9 cellular contexts compared by ENCODE assay signal in the genomic region with DNA sequence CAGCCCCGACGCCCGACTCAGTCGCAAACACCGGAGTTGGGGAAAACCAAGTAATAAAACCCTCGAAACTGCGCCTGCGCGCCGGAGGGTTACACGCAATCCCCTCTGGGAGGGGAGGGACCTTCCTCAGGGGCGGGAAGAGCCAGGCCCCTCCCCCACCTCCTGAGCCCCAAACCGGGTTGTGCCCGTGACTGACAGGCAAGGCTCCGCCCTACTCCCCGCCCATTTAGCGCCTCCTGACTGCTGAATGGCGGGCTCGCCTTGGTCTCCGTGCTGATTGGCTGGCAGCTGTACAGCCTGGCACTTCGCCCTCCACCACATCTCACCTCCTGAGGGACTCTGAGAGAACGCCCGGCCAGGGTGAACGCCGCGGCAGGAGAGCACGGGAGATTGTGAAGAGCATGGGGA. TPM values are rescaled to one million over a fixed set of nuclear protein-coding genes. Genes with fewer than 3 reads are reported as not detected.
DNase-seq lines count a peak whose midpoint lies in the region; ATAC-seq and TF ChIP-seq lines count a peak whose summit lies in the region.
"Had no signal": no experiment of that assay in that cellular context is flagged by ENCODE, and none has a peak within 500 bp of the region (broad histone marks: within the 10 kb centered on the region; RNA-seq: fewer than 3 reads in every experiment).

Gene PRDM9 (plus strand): TSS at position 332 of the 408 bp plus-strand sequence. CDS start 1,425 bp downstream, outside the sequence.

- no peak within 1 kb of the TSS for H3K4me3 ChIP-seq in SJCRH30

- H3K36me3 ChIP-seq in SJCRH30: no peaks in the 10 kb centered on the region

- POLR2A ChIA-PET in WTC11 (lab: Charles Lee): no interaction called here

- TF ChIP-seq CTCF in WTC11 (IDR thresholded peaks at IDR 0.05): no peak

- H3K27me3 ChIP-seq in SJCRH30: no peaks in the 10 kb centered on the region

- no peaks in the 10 kb centered on the region for H3K4me1 ChIP-seq in SJCRH30

- peaks cover 5% of the 10 kb centered on the region; the same call in 1 of the 2 replicates for H3K36me3 Mint-ChIP-seq in WTC11

- peak within 1 kb of the TSS in 1 of 2 donors; percentile 50 for H3K4me3 Mint-ChIP-seq in stimulated activated naive CD8-positive, alpha-beta T cell treated with anti-CD3 and anti-CD28 coated beads, Interleukin-15, amount 100 ng/mL, for 72 hours
- H3K4me3 Mint-ChIP-seq in WTC11: peak within 1 kb of the TSS; percentile 76

- ATAC-seq in stimulated activated naive CD8-positive, alpha-beta T cell treated with anti-CD3 and anti-CD28 coated beads, Interleukin-15, amount 100 ng/mL, for 72 hours: peak; percentile 70
- no peak for ATAC-seq in stimulated activated naive CD8-positive, alpha-beta T cell treated with anti-CD3 and anti-CD28 coated beads, Interleukin-15, Interleukin-2, amounts not matched to agents 100 U/mL and 50 U/mL, for 24 hours
- ATAC-seq in WTC11: peak; percentile 92
- peak; percentile 95 for ATAC-seq in left lobe of liver
- no peak for ATAC-seq in GM19023 (IDR thresholded peaks at IDR 0.05; ENCODE audit: unreplicated experiment)
- ATAC-seq in GM19463 (IDR thresholded peaks at IDR 0.05; ENCODE audit: unreplicated experiment): no peak
- no peak for ATAC-seq in GM18907 (IDR thresholded peaks at IDR 0.05; ENCODE audit: unreplicated experiment)

- H3K27me3 Mint-ChIP-seq in stimulated activated naive CD8-positive, alpha-beta T cell treated with anti-CD3 and anti-CD28 coated beads, Interleukin-15, amount 100 ng/mL, for 72 hours: no peaks in the 10 kb centered on the region
- H3K27me3 Mint-ChIP-seq in WTC11 (ENCODE audit: low read depth): peaks cover 16% of the 10 kb centered on the region

- peak within 1 kb of the TSS in 1 of 2 donors; percentile 27 for H3K27ac Mint-ChIP-seq in stimulated activated naive CD8-positive, alpha-beta T cell treated with anti-CD3 and anti-CD28 coated beads, Interleukin-15, amount 100 ng/mL, for 72 hours
- peak within 1 kb of the TSS; percentile 88 for H3K27ac Mint-ChIP-seq in WTC11

- H3K4me1 Mint-ChIP-seq in stimulated activated naive CD8-positive, alpha-beta T cell treated with anti-CD3 and anti-CD28 coated beads, Interleukin-15, amount 100 ng/mL, for 72 hours: no peaks in the 10 kb centered on the region
- no peaks in the 10 kb centered on the region for H3K4me1 Mint-ChIP-seq in WTC11

- DNase-seq in stimulated activated naive CD8-positive, alpha-beta T cell treated with anti-CD3 and anti-CD28 coated beads, Interleukin-15, amount 100 ng/mL, for 72 hours: peak in 1 of 2 donors; percentile 18
- DNase-seq in stimulated activated naive CD8-positive, alpha-beta T cell treated with anti-CD3 and anti-CD28 coated beads, Interleukin-15, Interleukin-2, amounts not matched to agents 100 U/mL and 50 U/mL, for 24 hours: no peak
- DNase-seq in WTC11 (ENCODE audit: low spot score) (peak; percentile 88), left lobe of liver (ENCODE audit: low spot score) (peak; percentile 85), SJCRH30 (no peak)

- no peak within 1 kb of the TSS for H3K27ac ChIP-seq in SJCRH30
- H3K27ac ChIP-seq: epithelial cell of prostate had no signal

- peaks cover 14 to 46% of the 10 kb centered on the region in 2 donors for H3K9me3 Mint-ChIP-seq in stimulated activated naive CD8-positive, alpha-beta T cell treated with anti-CD3 and anti-CD28 coated beads, Interleukin-15, amount 100 ng/mL, for 72 hours
- peaks cover 25% of the 10 kb centered on the region for H3K9me3 Mint-ChIP-seq in WTC11

- CTCF ChIA-PET in WTC11 (lab: Charles Lee): interaction anchor here (0.8 to 1.3 kb wide), 3 partner anchors 155 to 299 kb away, joined by 4 to 6 read pairs (median 5); no protein-coding TSS in a partner anchor

- H3K9me3 ChIP-seq in SJCRH30 (replicated peaks): no peaks in the 10 kb centered on the region

TF ChIP-seq in WTC11, 78 proteins besides CTCF, POLR2A, EP300 and RAD21:
- peak; percentile 41 for TF ChIP-seq NFYB (CRISPR knock-in tag; conservative IDR thresholded peaks at IDR 0.05; ENCODE audit: low read depth)
- TF ChIP-seq, protein P1, sequence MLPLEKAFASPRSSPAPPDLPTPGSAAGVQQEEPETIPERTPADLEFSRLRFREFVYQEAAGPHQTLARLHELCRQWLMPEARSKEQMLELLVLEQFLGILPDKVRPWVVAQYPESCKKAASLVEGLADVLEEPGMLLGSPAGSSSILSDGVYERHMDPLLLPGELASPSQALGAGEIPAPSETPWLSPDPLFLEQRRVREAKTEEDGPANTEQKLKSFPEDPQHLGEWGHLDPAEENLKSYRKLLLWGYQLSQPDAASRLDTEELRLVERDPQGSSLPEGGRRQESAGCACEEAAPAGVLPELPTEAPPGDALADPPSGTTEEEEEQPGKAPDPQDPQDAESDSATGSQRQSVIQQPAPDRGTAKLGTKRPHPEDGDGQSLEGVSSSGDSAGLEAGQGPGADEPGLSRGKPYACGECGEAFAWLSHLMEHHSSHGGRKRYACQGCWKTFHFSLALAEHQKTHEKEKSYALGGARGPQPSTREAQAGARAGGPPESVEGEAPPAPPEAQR (CRISPR knock-in tag; IDR thresholded peaks at IDR 0.05): no peak
TF ChIP-seq in WTC11: peak in this region for 1.

RNA-seq across cellular contexts. Expression of gene PRDM9, which starts in this region (rescaled TPM):
- total RNA-seq in WTC11 (2021) (0.15 TPM in 1 of 3 replicates, not detected in the others), left lobe of liver (0.08 TPM)
- total RNA-seq in SJCRH30 (2014; rRNA removed; shearing (Covaris generic)): not detected in 2 replicates

Comparison
In these comparisons a context has a peak if more than half of its experiments do, and no peak if none do; other contexts are left out.
1. Peak in DNase-seq and ATAC-seq in WTC11; RNA of the gene not detected or under 1 TPM.
2. Peak in DNase-seq and ATAC-seq in left lobe of liver; RNA of the gene not detected or under 1 TPM.